16 cellular contexts compared by ENCODE assay signal in genomic region chr2:18049325-18049724, GRCh38.
DNase-seq lines count a peak whose midpoint lies in the region; ATAC-seq and TF ChIP-seq lines count a peak whose summit lies in the region.
"Had no signal": no experiment of that assay in that cellular context is flagged by ENCODE, and none has a peak within 500 bp of the region (broad histone marks: within the 10 kb centered on the region; RNA-seq: fewer than 3 reads in every experiment).

No MANE protein-coding gene starts in this region.

- TF ChIP-seq POLR2A in esophagus muscularis mucosa (IDR thresholded peaks at IDR 0.05; ENCODE audit: low read depth): no peak

- H3K4me1 ChIP-seq in SJCRH30 (peaks cover 29% of the 10 kb centered on the region), esophagus muscularis mucosa (peaks cover 12 to 20% (median 18%) of the 10 kb centered on the region in 4 donors), tibial artery (peaks cover 0 to 22% (median 14%) of the 10 kb centered on the region in 4 donors)

- no peaks in the 10 kb centered on the region for H3K36me3 ChIP-seq in SJCRH30
- H3K36me3 ChIP-seq in esophagus muscularis mucosa: no peaks in the 10 kb centered on the region
- H3K36me3 ChIP-seq in tibial artery: no peaks in the 10 kb centered on the region

- H3K27ac ChIP-seq in SJCRH30 (peak overlapping the region; percentile 99), esophagus muscularis mucosa (replicated peaks in 1 of 4) (no peak overlapping the region), tibial artery (no peak overlapping the region)

- H3K4me1 Mint-ChIP-seq in stimulated activated effector memory CD8-positive, alpha-beta T cell treated with anti-CD3 and anti-CD28 coated beads, Interleukin-12 subunit alpha, Interleukin-12 subunit beta, amount 100 ng/mL, for 72 hours: no peaks in the 10 kb centered on the region
- H3K4me1 Mint-ChIP-seq: CD4-positive, alpha-beta memory T cell had no signal

- no peak for TF ChIP-seq EP300 in esophagus muscularis mucosa (IDR thresholded peaks at IDR 0.05)

- DNase-seq in SJCRH30: no peak
- peak; percentile 79 for DNase-seq in esophagus muscularis mucosa (ENCODE audit: extremely low spot score)
- no peak for DNase-seq in stimulated activated effector memory CD8-positive, alpha-beta T cell treated with anti-CD3 and anti-CD28 coated beads, Interleukin-12 subunit alpha, Interleukin-12 subunit beta, amount 100 ng/mL, for 72 hours (ENCODE audit: low spot score in 2 of 2)
- DNase-seq in NCI-H1417 (lab: John Stamatoyannopoulos, UW): no peak
- DNase-seq in tibial artery: no peak
- DNase-seq in HEK293T (ENCODE audit: extremely low spot score): no peak
- DNase-seq: C1 segment of cervical spinal cord; Calu3; CD4-positive, alpha-beta memory T cell; COR-L47; DMS53; DMS79 treated with DMSO at 0.1 percent for 48 hours; GF-D8; GOT3; H7; HCEC 1CT had no signal

- TF ChIP-seq CTCF in esophagus muscularis mucosa (IDR thresholded peaks at IDR 0.05) (no peak), tibial artery (IDR thresholded peaks at IDR 0.05) (no peak)

- no peak overlapping the region for H3K4me3 Mint-ChIP-seq in stimulated activated effector memory CD8-positive, alpha-beta T cell treated with anti-CD3 and anti-CD28 coated beads, Interleukin-12 subunit alpha, Interleukin-12 subunit beta, amount 100 ng/mL, for 72 hours
- H3K4me3 Mint-ChIP-seq: CD4-positive, alpha-beta memory T cell had no signal

- peak; percentile 36 for ATAC-seq in stimulated activated effector memory CD8-positive, alpha-beta T cell treated with anti-CD3 and anti-CD28 coated beads, Interleukin-12 subunit alpha, Interleukin-12 subunit beta, amount 100 ng/mL, for 72 hours

- H3K27me3 ChIP-seq in SJCRH30: no peaks in the 10 kb centered on the region
- no peaks in the 10 kb centered on the region for H3K27me3 ChIP-seq in esophagus muscularis mucosa
- H3K27me3 ChIP-seq in tibial artery: no peaks in the 10 kb centered on the region

- no peak overlapping the region for H3K4me3 ChIP-seq in SJCRH30
- H3K4me3 ChIP-seq in esophagus muscularis mucosa: no peak overlapping the region
- H3K4me3 ChIP-seq in tibial artery: no peak overlapping the region

- intact Hi-C loops in esophagus muscularis mucosa (cut with DNase I): no loop called here
- intact Hi-C loops in tibial artery (cut with DNase I; ENCODE audit: low total_unique reads): no loop called here

- H3K9me3 ChIP-seq in SJCRH30 (replicated peaks) (peaks cover 12% of the 10 kb centered on the region), esophagus muscularis mucosa (no peaks in the 10 kb centered on the region), tibial artery (no peaks in the 10 kb centered on the region)

- CTCF ChIA-PET in HEK293T (lab: Yijun Ruan, JAX): no interaction called here

- POLR2A ChIA-PET in HEK293T (lab: Yijun Ruan, JAX): no interaction called here

- 91% methylated on average over 3 of the region's 4 CpGs for WGBS in esophagus muscularis mucosa

- H3K27ac Mint-ChIP-seq in stimulated activated effector memory CD8-positive, alpha-beta T cell treated with anti-CD3 and anti-CD28 coated beads, Interleukin-12 subunit alpha, Interleukin-12 subunit beta, amount 100 ng/mL, for 72 hours: no peak overlapping the region
- H3K27ac Mint-ChIP-seq: CD4-positive, alpha-beta memory T cell had no signal

- H3K9me3 Mint-ChIP-seq in stimulated activated effector memory CD8-positive, alpha-beta T cell treated with anti-CD3 and anti-CD28 coated beads, Interleukin-12 subunit alpha, Interleukin-12 subunit beta, amount 100 ng/mL, for 72 hours: peaks cover 3% of the 10 kb centered on the region

- H3K36me3 Mint-ChIP-seq in stimulated activated effector memory CD8-positive, alpha-beta T cell treated with anti-CD3 and anti-CD28 coated beads, Interleukin-12 subunit alpha, Interleukin-12 subunit beta, amount 100 ng/mL, for 72 hours: no peaks in the 10 kb centered on the region
- H3K36me3 Mint-ChIP-seq: CD4-positive, alpha-beta memory T cell had no signal

TF ChIP-seq in HEK293T, 16 proteins besides CTCF, POLR2A, EP300 and RAD21:
- no peak for TF ChIP-seq L3MBTL2 (conservative IDR thresholded peaks at IDR 0.05)
- TF ChIP-seq NFRKB (IDR thresholded peaks at IDR 0.05): no peak
- TF ChIP-seq FOXK2 (IDR thresholded peaks at IDR 0.05): no peak
- TF ChIP-seq FOXM1 (IDR thresholded peaks at IDR 0.05; ENCODE audit: borderline replicate concordance): no peak
- no peak for TF ChIP-seq BHLHE40 (IDR thresholded peaks at IDR 0.05; ENCODE audit: borderline replicate concordance)
- TF ChIP-seq ZNF384 (IDR thresholded peaks at IDR 0.05): no peak
- no peak for TF ChIP-seq PKNOX1 (IDR thresholded peaks at IDR 0.05)
- TF ChIP-seq ELF4 (IDR thresholded peaks at IDR 0.05): no peak
- TF ChIP-seq SUZ12 (IDR thresholded peaks at IDR 0.05): no peak
- no peak for TF ChIP-seq TARDBP (IDR thresholded peaks at IDR 0.05)
- no peak for TF ChIP-seq FOXA1 (IDR thresholded peaks at IDR 0.05)
- no peak for TF ChIP-seq HDGF (IDR thresholded peaks at IDR 0.05; ENCODE audit: borderline replicate concordance)
- no peak for TF ChIP-seq LEF1 (IDR thresholded peaks at IDR 0.05; ENCODE audit: borderline replicate concordance)
- no peak for TF ChIP-seq CTBP1 (IDR thresholded peaks at IDR 0.05; ENCODE audit: borderline replicate concordance)
- TF ChIP-seq ARNT (IDR thresholded peaks at IDR 0.05): no peak
- TF ChIP-seq SP1 (IDR thresholded peaks at IDR 0.05): no peak
